In genomic region chr10:18340496-18341051, GRCh38 we compare ENCODE assay signal across 13 cellular contexts.
DNase-seq lines count a peak whose midpoint lies in the region; ATAC-seq, FAIRE-seq and TF ChIP-seq lines count a peak whose summit lies in the region.
"Had no signal": no experiment of that assay in that cellular context is flagged by ENCODE, and none has a peak within 500 bp of the region (broad histone marks: within the 10 kb centered on the region; RNA-seq: fewer than 3 reads in every experiment).

No MANE protein-coding gene starts in this region.

- whole genome bisulfite sequencing in pancreas, 2 donors, result 39 to 51% methylated on average over 13 of the region's 13 CpGs
- 22% methylated on average over 13 of the region's 13 CpGs for WGBS in prostate gland

- H3K4me2 ChIP-seq in astrocyte (ENCODE audit: low read length), result peak overlapping the region; percentile 86

- H3K27me3 ChIP-seq in AG04450 (ENCODE audit: control insufficient read depth, insufficient read depth, low read length) (no peaks in the 10 kb centered on the region), astrocyte (ENCODE audit: insufficient read depth, low read length) (no peaks in the 10 kb centered on the region), left ventricle myocardium inferior (ENCODE audit: low read depth) (no peaks in the 10 kb centered on the region), pancreas (no peaks in the 10 kb centered on the region), HAP-1 (ENCODE audit: low read depth) (no peaks in the 10 kb centered on the region), prostate gland (replicated peaks; ENCODE audit: insufficient read depth) (no peaks in the 10 kb centered on the region)

- H3K27ac Mint-ChIP-seq in astrocyte (ENCODE audit: unreplicated experiment), result no peak overlapping the region
- H3K27ac Mint-ChIP-seq: B cell; naive thymus-derived CD8-positive, alpha-beta T cell had no signal

- H3K27ac ChIP-seq in AG04450 (ENCODE audit: low read depth, low read length), result peak overlapping the region; percentile 3
- no peak overlapping the region for H3K27ac ChIP-seq in astrocyte (ENCODE audit: low read depth, low read length)
- H3K27ac ChIP-seq in left ventricle myocardium inferior (replicated peaks), result peak overlapping the region; percentile 90
- H3K27ac ChIP-seq in pancreas, result no peak overlapping the region
- no peak overlapping the region for H3K27ac ChIP-seq in prostate gland

- ATAC-seq in pancreas, result peak in 3 of 4 donors; percentile 31 to 52 (median 45)
- ATAC-seq: naive thymus-derived CD8-positive, alpha-beta T cell had no signal

- no peak overlapping the region for H3K4me3 Mint-ChIP-seq in astrocyte (ENCODE audit: unreplicated experiment)
- H3K4me3 Mint-ChIP-seq: B cell; naive thymus-derived CD8-positive, alpha-beta T cell had no signal

- H4K20me1 ChIP-seq in astrocyte (ENCODE audit: insufficient read depth, low read length), result no peaks in the 10 kb centered on the region

- H3K79me2 ChIP-seq in astrocyte (ENCODE audit: insufficient read depth, low read length), result no peaks in the 10 kb centered on the region

- H3K36me3 ChIP-seq in astrocyte (ENCODE audit: insufficient read depth, low read length) (no peaks in the 10 kb centered on the region), left ventricle myocardium inferior (no peaks in the 10 kb centered on the region), pancreas (no peaks in the 10 kb centered on the region), HAP-1 (replicated peaks) (no peaks in the 10 kb centered on the region), prostate gland (no peaks in the 10 kb centered on the region)

- peaks cover 1% of the 10 kb centered on the region for H3K4me1 Mint-ChIP-seq in astrocyte (ENCODE audit: low read depth, unreplicated experiment)
- H3K4me1 Mint-ChIP-seq: B cell; naive thymus-derived CD8-positive, alpha-beta T cell had no signal

- intact Hi-C loops in left ventricle myocardium inferior (cut with micrococcal nuclease) (no loop called here), pancreas (cut with DNase I) (no loop called here), prostate gland (cut with DNase I) (no loop called here)

- no peak for TF ChIP-seq POLR2A in prostate gland (IDR thresholded peaks at IDR 0.05)

- CTCF ChIA-PET in AG04450 (lab: Charles Lee), result interaction anchor here (0.5 to 1.1 kb wide), 3 partner anchors 14 to 110 kb away, joined by 3 to 11 read pairs (median 3); no protein-coding TSS in a partner anchor

- H3K4me3 ChIP-seq in AG04450 (ENCODE audit: low read depth, low read length) (peak overlapping the region; percentile 48), astrocyte (ENCODE audit: insufficient read depth, low read depth, low read length) (peak overlapping the region; percentile 42), left ventricle myocardium inferior (peak overlapping the region; percentile 58), pancreas (peak overlapping the region in 2 of 4 donors; percentile 8 to 35), HAP-1 (no peak overlapping the region), prostate gland (peak overlapping the region in 1 of 2 donors; percentile 5)

- H3K9me3 Mint-ChIP-seq in astrocyte (ENCODE audit: unreplicated experiment), result no peaks in the 10 kb centered on the region

- H3K4me1 ChIP-seq in astrocyte (ENCODE audit: insufficient read depth, low read length) (peaks cover 4% of the 10 kb centered on the region), left ventricle myocardium inferior (peaks cover 9% of the 10 kb centered on the region), pancreas (peaks cover 0 to 7% (median 0%) of the 10 kb centered on the region in 3 donors), HAP-1 (peaks cover 12% of the 10 kb centered on the region), prostate gland (replicated peaks) (no peaks in the 10 kb centered on the region)

- no peaks in the 10 kb centered on the region for H3K27me3 Mint-ChIP-seq in astrocyte (ENCODE audit: low read depth, unreplicated experiment)
- H3K27me3 Mint-ChIP-seq: B cell; naive thymus-derived CD8-positive, alpha-beta T cell had no signal

- POLR2A ChIA-PET in AG04450 (lab: Yijun Ruan, JAX), result interaction anchor here (0.8 kb wide), 1 partner anchor 340 kb away, joined by 3 read pairs; no protein-coding TSS in a partner anchor

- peak overlapping the region; percentile 15 for H3K9ac ChIP-seq in astrocyte (ENCODE audit: low read length)

- peak overlapping the region; percentile 49 for H2AFZ ChIP-seq in astrocyte (ENCODE audit: low read depth, low read length)

- H3K9me3 ChIP-seq in AG04450 (ENCODE audit: control insufficient read depth, insufficient read depth, low read length) (no peaks in the 10 kb centered on the region), astrocyte (ENCODE audit: insufficient read depth, low read depth, low read length) (no peaks in the 10 kb centered on the region), left ventricle myocardium inferior (replicated peaks) (no peaks in the 10 kb centered on the region), pancreas (no peaks in the 10 kb centered on the region), HAP-1 (no peaks in the 10 kb centered on the region), prostate gland (no peaks in the 10 kb centered on the region)

- in situ Hi-C loops in HAP-1 (cut with MboI; ENCODE audit: low sequenced_read_pairs), result no loop called here

- no peaks in the 10 kb centered on the region for H3K36me3 Mint-ChIP-seq in astrocyte (ENCODE audit: low read depth, unreplicated experiment)
- H3K36me3 Mint-ChIP-seq: naive thymus-derived CD8-positive, alpha-beta T cell had no signal

- no peak for FAIRE-seq in astrocyte (lab: Jason Lieb, UNC)
- FAIRE-seq in pancreas (lab: Jason Lieb, UNC), result no peak

- TF ChIP-seq CTCF in AG04450 (IDR thresholded peaks at IDR 0.05; ENCODE audit: low read depth, low read length) (no peak), astrocyte (IDR thresholded peaks at IDR 0.05; ENCODE audit: insufficient read depth, low read depth, low read length) (no peak), left ventricle myocardium inferior (IDR thresholded peaks at IDR 0.05; ENCODE audit: borderline replicate concordance) (no peak), pancreas (IDR thresholded peaks at IDR 0.05) (no peak), prostate gland (IDR thresholded peaks at IDR 0.05) (no peak)

- DNase-seq in AG04450 (ENCODE audit: low read depth, low spot score) (peak; percentile 23), astrocyte (ENCODE audit: low read depth) (peak; percentile 41), left ventricle myocardium inferior (peak; percentile 34), pancreas (no peak), HAP-1 (ENCODE audit: low spot score in 2 of 2) (no peak), NCI-H128 (lab: John Stamatoyannopoulos, UW; ENCODE audit: unreplicated experiment) (no peak), prostate gland (ENCODE audit: low spot score) (no peak)
- no peak for DNase-seq in central memory CD4-positive, alpha-beta T cell
- DNase-seq: activated CD8-positive, alpha-beta memory T cell treated with anti-CD3 and anti-CD28 coated beads, Interleukin-2, amount 50 U/mL, for 48 hours; effector CD4-positive, alpha-beta T cell; naive thymus-derived CD8-positive, alpha-beta T cell; NCI-H1930 had no signal

Comparison
In these comparisons a context has a peak if more than half of its experiments do, and no peak if none do; other contexts are left out.
1. DNase-seq: peak in AG04450 (single experiment), astrocyte (single experiment) and left ventricle myocardium inferior (single experiment); none in pancreas (0 of 6), HAP-1 (0 of 2), NCI-H128 (single experiment), central memory CD4-positive, alpha-beta T cell (single experiment) and prostate gland (single experiment).
2. H3K27ac ChIP-seq: peak in AG04450 (single experiment) and left ventricle myocardium inferior (single experiment); none in astrocyte (single experiment), pancreas (0 of 4) and prostate gland (0 of 2).